1 cellular context compared by ENCODE assay signal in genomic region chr3:55541456-55541855, GRCh38.
TF ChIP-seq lines count a peak whose summit lies in the region.

No MANE protein-coding gene starts in this region.

TF ChIP-seq in H1, 55 proteins besides CTCF, POLR2A, EP300 and RAD21 (continued from another document):
- TF ChIP-seq CTBP2 (IDR thresholded peaks at IDR 0.05; ENCODE audit: borderline replicate concordance, insufficient read depth, insufficient read length, low read length) (no peak), RBBP5 (IDR thresholded peaks at IDR 0.05; ENCODE audit: borderline replicate concordance, low read depth, low read length) (no peak), CHD1 (IDR thresholded peaks at IDR 0.05; ENCODE audit: low read depth, low read length) (no peak), NRF1 (IDR thresholded peaks at IDR 0.05; ENCODE audit: low read depth, low read length) (no peak), SP1 (IDR thresholded peaks at IDR 0.05; ENCODE audit: low read depth, low read length) (no peak)
- TF ChIP-seq, protein P1, sequence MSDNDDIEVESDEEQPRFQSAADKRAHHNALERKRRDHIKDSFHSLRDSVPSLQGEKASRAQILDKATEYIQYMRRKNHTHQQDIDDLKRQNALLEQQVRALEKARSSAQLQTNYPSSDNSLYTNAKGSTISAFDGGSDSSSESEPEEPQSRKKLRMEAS (IDR thresholded peaks at IDR 0.05) = no peak
